ENCODE assay signal across 29 cellular contexts in the genomic region with DNA sequence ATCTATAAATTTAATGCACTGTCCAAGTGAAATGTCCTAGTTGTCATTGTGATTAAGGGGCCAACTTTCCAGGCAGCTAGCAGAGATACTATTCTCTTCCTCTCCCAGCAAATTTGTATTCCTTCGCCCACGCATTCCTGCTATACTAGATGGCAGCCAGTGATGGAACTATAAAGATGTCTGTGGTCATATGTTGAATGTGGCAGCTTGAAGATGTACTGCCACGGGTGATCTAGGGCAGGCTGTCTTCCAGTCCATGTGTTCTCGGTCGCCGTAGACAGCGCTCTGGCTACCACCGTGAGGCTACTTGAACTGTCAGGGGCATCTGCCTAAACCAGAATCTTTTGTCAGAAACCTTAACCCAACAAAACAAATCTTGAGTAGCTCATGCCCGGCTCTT. TPM values are rescaled to one million over a fixed set of nuclear protein-coding genes. Genes with fewer than 3 reads are reported as not detected.
DNase-seq lines count a peak whose midpoint lies in the region; ATAC-seq, FAIRE-seq and TF ChIP-seq lines count a peak whose summit lies in the region.
"Had no signal": no experiment of that assay in that cellular context is flagged by ENCODE, and none has a peak within 500 bp of the region (broad histone marks: within the 10 kb centered on the region; RNA-seq: fewer than 3 reads in every experiment).

No MANE protein-coding gene starts in this region.

- H3K4me1 ChIP-seq in H1 (replicated peaks in 1 of 4; ENCODE audit: control insufficient read depth in 3 of 4, insufficient read depth in 4 of 4, low read length in 3 of 4) (no peaks in the 10 kb centered on the region), neural progenitor cell (peaks cover 35% of the 10 kb centered on the region)

- H3K36me3 ChIP-seq in H1 (ENCODE audit: control insufficient read depth in 2 of 4, insufficient read depth in 4 of 4, low read length in 3 of 4) (peaks cover 5 to 54% (median 28%) of the 10 kb centered on the region in 4 experiments; a peak in 7 of 8 replicates), neural progenitor cell (peaks cover 8% of the 10 kb centered on the region)

- no peak overlapping the region for H2AK5ac ChIP-seq in H1 (ENCODE audit: low read depth, low read length)

- H3K9me3 ChIP-seq in H1 (ENCODE audit: insufficient read depth in 2 of 2, low read depth in 1 of 2, low read length in 1 of 2) (no peaks in the 10 kb centered on the region), neural progenitor cell (ENCODE audit: low read depth) (no peaks in the 10 kb centered on the region)
- H3K9me3 ChIP-seq: BLaER1, body of pancreas, transverse colon had no signal

- H3K27ac Mint-ChIP-seq in WTC11: peak overlapping the region; percentile 48; the same call in 1 of the 2 replicates
- no peak overlapping the region for H3K27ac Mint-ChIP-seq in neural progenitor cell
- H3K27ac Mint-ChIP-seq: stimulated activated effector memory CD8-positive, alpha-beta T cell treated with anti-CD3 and anti-CD28 coated beads, Interleukin-12 subunit alpha, Interleukin-12 subunit beta, amount 100 ng/mL, for 72 hours had no signal

- H4K5ac ChIP-seq in H1 (ENCODE audit: insufficient read length, low read depth, low read length): no peak overlapping the region

- H3K79me2 ChIP-seq in H1 (ENCODE audit: control insufficient read depth in 1 of 2, insufficient read depth in 2 of 2, low read length in 2 of 2) (peaks cover 0 to 4% of the 10 kb centered on the region in 2 experiments; a peak in 1 of 4 replicates), neural progenitor cell (ENCODE audit: low read depth) (peaks cover 11% of the 10 kb centered on the region)

- H4K20me1 ChIP-seq in H1 (replicated peaks in 1 of 2; ENCODE audit: control insufficient read depth in 1 of 2, insufficient read depth in 2 of 2, low read length in 2 of 2) (peaks cover 1 to 2% of the 10 kb centered on the region in 2 experiments), neural progenitor cell (ENCODE audit: low read depth) (peaks cover 60% of the 10 kb centered on the region)

- no peak overlapping the region for H3K27ac ChIP-seq in H1 (ENCODE audit: low read depth, low read length)
- peak overlapping the region; percentile 85 for H3K27ac ChIP-seq in neural progenitor cell
- H3K27ac ChIP-seq: BLaER1, body of pancreas, VCaP had no signal

- POLR2A ChIA-PET in WTC11 (lab: Charles Lee): interaction anchor here (0.6 to 1.0 kb wide), 4 partner anchors 8 to 635 kb away, joined by 3 to 7 read pairs (median 4); a partner anchor contains a TSS
- POLR2A ChIA-PET in H1 (lab: Charles Lee; ENCODE audit: partially characterized antibody): interaction anchor here (0.6 to 4.3 kb wide), 10 partner anchors 9 to 75 kb away, joined by 3 to 35 read pairs (median 5); a partner anchor contains a TSS

- H3K4me3 Mint-ChIP-seq in WTC11 (no peak overlapping the region), neural progenitor cell (no peak overlapping the region)
- H3K4me3 Mint-ChIP-seq: activated T-cell treated with anti-CD3 and anti-CD28 coated beads, Interleukin-2, amount 50 U/mL, for 24 hours; neural crest cell; stimulated activated effector memory CD8-positive, alpha-beta T cell treated with anti-CD3 and anti-CD28 coated beads, Interleukin-12 subunit alpha, Interleukin-12 subunit beta, amount 100 ng/mL, for 72 hours had no signal

- no peak for TF ChIP-seq RAD21 in H1 (IDR thresholded peaks at IDR 0.05 in 1 of 2, conservative IDR thresholded peaks at IDR 0.05 in 1 of 2; ENCODE audit: low read depth in 2 of 2, low read length in 2 of 2)

- H3K4me2 ChIP-seq in H1 (ENCODE audit: insufficient read depth in 1 of 2, low read depth in 2 of 2, low read length in 2 of 2): no peak overlapping the region
- no peak overlapping the region for H3K4me2 ChIP-seq in neural progenitor cell
- H3K4me2 ChIP-seq: BLaER1, hepatocyte had no signal

- no peak overlapping the region for H2BK120ac ChIP-seq in H1 (replicated peaks; ENCODE audit: low read depth, low read length)

- peak overlapping the region; percentile 41; the same call in 1 of the 2 replicates for H4K8ac ChIP-seq in H1 (ENCODE audit: extremely low read depth, insufficient read depth, low read length)

- H3K27me3 ChIP-seq in H1 (replicated peaks in 1 of 4; ENCODE audit: control insufficient read depth in 3 of 4, extremely low read depth in 1 of 4, insufficient read depth in 3 of 4, low read length in 3 of 4) (no peaks in the 10 kb centered on the region), neural progenitor cell (no peaks in the 10 kb centered on the region)
- H3K27me3 ChIP-seq: BLaER1, body of pancreas, hepatocyte, transverse colon had no signal

- DNase-seq in WTC11 (ENCODE audit: low spot score) (no peak), H1 (ENCODE audit: low read depth in 1 of 2, low spot score in 2 of 2) (no peak), neural progenitor cell (ENCODE audit: low spot score) (no peak), COLO668 (lab: John Stamatoyannopoulos, UW; ENCODE audit: unreplicated experiment) (no peak), ecto neural progenitor cell (ENCODE audit: low spot score) (no peak)
- DNase-seq in stimulated activated CD8-positive, alpha-beta memory T cell treated with anti-CD3 and anti-CD28 coated beads, Interleukin-4, amount 100 ng/mL, for 48 hours: peak; percentile 13
- DNase-seq: activated CD4-positive, alpha-beta T cell treated with anti-CD3 and anti-CD28 coated beads for 48 hours; activated gamma-delta T cell treated with Interleukin-2 at 50 U/mL for 16 hours; activated T-cell treated with anti-CD3 and anti-CD28 coated beads, Interleukin-2, amount 50 U/mL, for 24 hours; body of pancreas; cerebellar nuclear complex; DMS153; HCEC 1CT; MV-4-11; NCI-H146; NCI-H2107; NCI-H345; stimulated activated CD4-positive, alpha-beta T cell treated with anti-CD3 and anti-CD28 coated beads, Interleukin-15, amount 100 ng/mL, for 24 hours; stimulated activated CD4-positive, alpha-beta T cell treated with anti-CD3 and anti-CD28 coated beads, Interleukin-4, amount 100 ng/mL, for 4 hours; T-helper 9 cell; transverse colon had no signal

- no peak overlapping the region for H2BK5ac ChIP-seq in H1 (ENCODE audit: low read depth, low read length)

- no peaks in the 10 kb centered on the region for H3K23me2 ChIP-seq in H1 (ENCODE audit: low read depth, low read length)

- FAIRE-seq in H1 (lab: Jason Lieb, UNC): no peak
- FAIRE-seq: endothelial cell of umbilical vein, GM12878 had no signal

- H2BK15ac ChIP-seq in H1 (ENCODE audit: low read length): no peak overlapping the region

- no peak overlapping the region for H3K14ac ChIP-seq in H1 (ENCODE audit: insufficient read length)

- H4K91ac ChIP-seq in H1 (replicated peaks; ENCODE audit: insufficient read length, low read length): no peak overlapping the region

- no peak for ATAC-seq in WTC11
- ATAC-seq in HG03159 (IDR thresholded peaks at IDR 0.05; ENCODE audit: unreplicated experiment): no peak
- ATAC-seq: body of pancreas; GM12878; stimulated activated effector memory CD8-positive, alpha-beta T cell treated with anti-CD3 and anti-CD28 coated beads, Interleukin-12 subunit alpha, Interleukin-12 subunit beta, amount 100 ng/mL, for 72 hours had no signal

- H3K4me1 Mint-ChIP-seq in WTC11: peaks cover 17% of the 10 kb centered on the region
- peaks cover 16% of the 10 kb centered on the region for H3K4me1 Mint-ChIP-seq in neural progenitor cell

- H2BK12ac ChIP-seq in H1 (ENCODE audit: low read depth, low read length): no peak overlapping the region

- CTCF ChIA-PET in WTC11 (lab: Charles Lee) (interaction anchor here (0.5 to 1.4 kb wide), 5 partner anchors 8 to 438 kb away, joined by 3 to 6 read pairs (median 3); a partner anchor contains a TSS), H1 (lab: Charles Lee; ENCODE audit: partially characterized antibody) (interaction anchor here (0.6 to 2.0 kb wide), 7 partner anchors 11 to 1428 kb away, joined by 3 to 9 read pairs (median 3); a partner anchor contains a TSS)

- H3K56ac ChIP-seq in H1 (replicated peaks; ENCODE audit: insufficient read length, low read depth, low read length): no peak overlapping the region

- TF ChIP-seq CTCF in WTC11 (IDR thresholded peaks at IDR 0.05) (no peak), H1 (IDR thresholded peaks at IDR 0.05; ENCODE audit: control extremely low read depth in 1 of 3, insufficient read depth in 1 of 3, low read depth in 1 of 3, low read length in 3 of 3) (no peak), neural progenitor cell (IDR thresholded peaks at IDR 0.05) (no peak)

- peaks cover 41% of the 10 kb centered on the region for H3K36me3 Mint-ChIP-seq in WTC11
- peaks cover 9% of the 10 kb centered on the region for H3K36me3 Mint-ChIP-seq in neural progenitor cell

- H3K18ac ChIP-seq in H1 (ENCODE audit: extremely low read depth, low read length): no peak overlapping the region

- TF ChIP-seq POLR2A in H1 (IDR thresholded peaks at IDR 0.05; ENCODE audit: control extremely low read depth in 1 of 2, low read depth in 2 of 2, low read length in 2 of 2): no peak

- H3K27me3 Mint-ChIP-seq in WTC11 (ENCODE audit: low read depth) (no peaks in the 10 kb centered on the region), neural progenitor cell (ENCODE audit: insufficient read depth, low read depth) (peaks cover 2% of the 10 kb centered on the region)
- H3K27me3 Mint-ChIP-seq: activated T-cell treated with anti-CD3 and anti-CD28 coated beads, Interleukin-2, amount 50 U/mL, for 24 hours had no signal

- H3F3A ChIP-seq in neural progenitor cell (ENCODE audit: low read depth): peaks cover 47% of the 10 kb centered on the region

- WGBS in H1 (ENCODE audit: extremely low coverage in 1 of 2, insufficient coverage in 1 of 2, insufficient read length in 1 of 2, insufficient replicate concordance in 2 of 2, low coverage in 1 of 2, low lambda C conversion rate in 2 of 2, missing lambda C conversion rate in 1 of 2), 2 experiments: 97% methylated on average over 9 of the region's 9 CpGs; no CpG with 5 or more reads in 1 of the 2 experiments

- no peak overlapping the region for H3K4ac ChIP-seq in H1 (replicated peaks; ENCODE audit: insufficient read length, low read depth, low read length)

- no peak overlapping the region for H3K4me3 ChIP-seq in H1 (ENCODE audit: extremely low read depth in 1 of 4, insufficient read depth in 2 of 4, low read depth in 3 of 4, low read length in 4 of 4)
- no peak overlapping the region for H3K4me3 ChIP-seq in neural progenitor cell
- H3K4me3 ChIP-seq: BLaER1, body of pancreas, GM12878, hepatocyte, transverse colon had no signal

- H3K9me3 Mint-ChIP-seq in WTC11 (no peaks in the 10 kb centered on the region), neural progenitor cell (no peaks in the 10 kb centered on the region)
- H3K9me3 Mint-ChIP-seq: activated T-cell treated with anti-CD3 and anti-CD28 coated beads, Interleukin-2, amount 50 U/mL, for 24 hours; neural crest cell; stimulated activated effector memory CD8-positive, alpha-beta T cell treated with anti-CD3 and anti-CD28 coated beads, Interleukin-12 subunit alpha, Interleukin-12 subunit beta, amount 100 ng/mL, for 72 hours had no signal

- H3K23ac ChIP-seq in H1 (ENCODE audit: insufficient read length): no peak overlapping the region

- H2BK20ac ChIP-seq in H1 (ENCODE audit: low read length): no peak overlapping the region

- no peak for TF ChIP-seq EP300 in H1 (IDR thresholded peaks at IDR 0.05; ENCODE audit: borderline replicate concordance in 1 of 2, low read depth in 2 of 2, low read length in 2 of 2)

- no peaks in the 10 kb centered on the region; the same call in 1 of the 2 replicates for H3K79me1 ChIP-seq in H1 (ENCODE audit: low read depth, low read length)

- peak overlapping the region in 1 of 4 experiments; percentile 16; a peak in 1 of 7 replicates for H3K9ac ChIP-seq in H1 (replicated peaks in 1 of 4; ENCODE audit: extremely low read depth in 1 of 4, low read depth in 3 of 4, low read length in 3 of 4)
- no peak overlapping the region for H3K9ac ChIP-seq in neural progenitor cell
- H3K9ac ChIP-seq: BLaER1 had no signal

- H2AFZ ChIP-seq in H1 (ENCODE audit: low read length) (no peak overlapping the region), neural progenitor cell (replicated peaks) (no peak overlapping the region)
- H2AFZ ChIP-seq: hepatocyte had no signal

RNA-seq across cellular contexts. Expression of a gene that starts 8.3 kb away (rescaled TPM):
- 20.7 to 27.6 TPM (median 20.9 TPM) in 3 replicates for total RNA-seq in WTC11 (2021)
- total RNA-seq in H1 (2021; fragmentation: NEBNext Ultra II Directional; extraction: Animal tissue kit (Norgen Biotek cat#: 25700)): 14.6 and 18.5 TPM in 2 replicates
- 21.1 and 26.7 TPM in 2 replicates for polyA plus RNA-seq in H1 (2011; rRNA removed)
- 15.5 TPM for polyA plus RNA-seq in H1 (2011; cell fraction: cytosol; rRNA removed)
- polyA plus RNA-seq in H1 (2011; cell fraction: nucleus; rRNA removed): 85.9 TPM
- 13.3 to 18.4 TPM (median 14.8 TPM) in 4 replicates for polyA plus RNA-seq in H1 (2012, experiment 1 of 2)
- polyA plus RNA-seq in H1 (2012, experiment 2 of 2): 12.4 TPM
- 15.5 TPM for polyA plus RNA-seq in H1 (2013, experiment 1 of 2)
- 14.7 TPM for polyA plus RNA-seq in H1 (2013, experiment 2 of 2)
- polyA minus RNA-seq in H1 (2011; rRNA and poly(A)+ RNA removed): 27.2 and 33.9 TPM in 2 replicates
- polyA minus RNA-seq in H1 (2011; cell fraction: cytosol; rRNA and poly(A)+ RNA removed): 12.8 TPM
- 35.6 TPM for polyA minus RNA-seq in H1 (2011; cell fraction: nucleus; rRNA and poly(A)+ RNA removed)
- total RNA-seq in neural progenitor cell (ENCODE audit: low replicate concordance): 13.3 and 20.5 TPM in 2 replicates

RNA-seq across cellular contexts. Expression of a gene that starts 26.1 kb away (rescaled TPM):
- 132 to 138 TPM (median 133 TPM) in 3 replicates for total RNA-seq in WTC11 (2021)
- total RNA-seq in H1 (2021; fragmentation: NEBNext Ultra II Directional; extraction: Animal tissue kit (Norgen Biotek cat#: 25700)): 151 and 161 TPM in 2 replicates
- 26.2 and 38.2 TPM in 2 replicates for polyA plus RNA-seq in H1 (2011; rRNA removed)
- 38.1 TPM for polyA plus RNA-seq in H1 (2011; cell fraction: cytosol; rRNA removed)
- polyA plus RNA-seq in H1 (2011; cell fraction: nucleus; rRNA removed): 26.6 TPM
- 59.5 to 77.0 TPM (median 64.7 TPM) in 4 replicates for polyA plus RNA-seq in H1 (2012, experiment 1 of 2)
- 19.8 TPM for polyA plus RNA-seq in H1 (2012, experiment 2 of 2)
- polyA plus RNA-seq in H1 (2013, experiment 1 of 2): 66.1 TPM
- 68.8 TPM for polyA plus RNA-seq in H1 (2013, experiment 2 of 2)
- polyA minus RNA-seq in H1 (2011; rRNA and poly(A)+ RNA removed): 256 and 265 TPM in 2 replicates
- polyA minus RNA-seq in H1 (2011; cell fraction: cytosol; rRNA and poly(A)+ RNA removed): 130 TPM
- 53.9 TPM for polyA minus RNA-seq in H1 (2011; cell fraction: nucleus; rRNA and poly(A)+ RNA removed)
- 161 and 203 TPM in 2 replicates for total RNA-seq in neural progenitor cell (ENCODE audit: low replicate concordance)

RNA-seq across cellular contexts. Expression of a gene that starts 29.0 kb away (rescaled TPM):
- 51.1 to 71.5 TPM (median 53.9 TPM) in 3 replicates for total RNA-seq in WTC11 (2021)
- 300 and 301 TPM in 2 replicates for total RNA-seq in H1 (2021; fragmentation: NEBNext Ultra II Directional; extraction: Animal tissue kit (Norgen Biotek cat#: 25700))
- polyA plus RNA-seq in H1 (2011; rRNA removed): 140 and 150 TPM in 2 replicates
- polyA plus RNA-seq in H1 (2011; cell fraction: cytosol; rRNA removed): 178 TPM
- polyA plus RNA-seq in H1 (2011; cell fraction: nucleus; rRNA removed): 132 TPM
- polyA plus RNA-seq in H1 (2012, experiment 1 of 2): 186 to 274 TPM (median 201 TPM) in 4 replicates
- 415 TPM for polyA plus RNA-seq in H1 (2012, experiment 2 of 2)
- 193 TPM for polyA plus RNA-seq in H1 (2013, experiment 1 of 2)
- 186 TPM for polyA plus RNA-seq in H1 (2013, experiment 2 of 2)
- 97.7 and 118 TPM in 2 replicates for polyA minus RNA-seq in H1 (2011; rRNA and poly(A)+ RNA removed)
- polyA minus RNA-seq in H1 (2011; cell fraction: cytosol; rRNA and poly(A)+ RNA removed): 36.1 TPM
- 59.7 TPM for polyA minus RNA-seq in H1 (2011; cell fraction: nucleus; rRNA and poly(A)+ RNA removed)
- total RNA-seq in neural progenitor cell (ENCODE audit: low replicate concordance): 24.5 and 34.0 TPM in 2 replicates
